Comparison of ENCODE assay signal across 21 cellular contexts in the genomic region with DNA sequence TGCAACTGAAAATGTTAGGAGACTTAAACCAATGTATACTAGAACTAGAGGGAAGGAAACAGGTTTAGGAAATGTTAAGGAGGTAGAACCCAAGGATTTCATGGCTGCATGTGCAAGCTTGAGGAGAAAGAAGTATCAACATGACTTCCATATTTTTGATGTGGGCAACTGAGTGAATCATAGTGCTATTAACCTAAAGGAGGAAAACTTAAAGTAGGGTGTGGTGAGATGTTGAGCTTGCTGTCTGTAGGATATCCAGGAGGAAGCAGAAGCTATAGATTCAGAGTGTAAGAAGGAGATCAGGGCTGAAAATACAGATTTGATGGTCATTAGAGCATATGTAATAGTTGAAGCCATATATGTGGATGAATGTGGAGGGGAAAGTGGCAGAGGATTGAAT. TPM values are rescaled to one million over a fixed set of nuclear protein-coding genes. Genes with fewer than 3 reads are reported as not detected.
DNase-seq lines count a peak whose midpoint lies in the region; ATAC-seq and TF ChIP-seq lines count a peak whose summit lies in the region.
"Had no signal": no experiment of that assay in that cellular context is flagged by ENCODE, and none has a peak within 500 bp of the region (broad histone marks: within the 10 kb centered on the region; RNA-seq: fewer than 3 reads in every experiment).

No MANE protein-coding gene starts in this region.

- H3K4me2 ChIP-seq in mammary epithelial cell (ENCODE audit: insufficient read depth, low read depth, low read length) = no peak overlapping the region

- no peak overlapping the region for H3K4me3 Mint-ChIP-seq in T-helper 1 cell treated with Interleukin-12 subunit alpha and Interleukin-12 subunit beta and Interleukin-4 antibody, amounts not matched to agents 30 μg/mL and 1 μg/mL, for 36 hours
- H3K4me3 Mint-ChIP-seq in stimulated activated naive CD8-positive, alpha-beta T cell treated with anti-CD3 and anti-CD28 coated beads, Interleukin-15, amount 100 ng/mL, for 72 hours = no peak overlapping the region
- H3K4me3 Mint-ChIP-seq: activated naive CD4-positive, alpha-beta T cell treated with anti-CD3 and anti-CD28 coated beads for 36 hours; endodermal cell; type B pancreatic cell had no signal

- TF ChIP-seq POLR2A in breast epithelium (IDR thresholded peaks at IDR 0.05) (no peak), spleen (IDR thresholded peaks at IDR 0.05) (no peak)

- dilution Hi-C loops in mammary epithelial cell (cut with HindIII; ENCODE audit: low sequenced_read_pairs) = no loop called here

- H3K9me3 Mint-ChIP-seq in T-helper 1 cell treated with Interleukin-12 subunit alpha and Interleukin-12 subunit beta and Interleukin-4 antibody, amounts not matched to agents 30 μg/mL and 1 μg/mL, for 36 hours = no peaks in the 10 kb centered on the region
- H3K9me3 Mint-ChIP-seq in stimulated activated naive CD8-positive, alpha-beta T cell treated with anti-CD3 and anti-CD28 coated beads, Interleukin-15, amount 100 ng/mL, for 72 hours = no peaks in the 10 kb centered on the region
- H3K9me3 Mint-ChIP-seq: activated naive CD4-positive, alpha-beta T cell treated with anti-CD3 and anti-CD28 coated beads for 36 hours; endodermal cell; type B pancreatic cell had no signal

- H3K4me1 Mint-ChIP-seq in T-helper 1 cell treated with Interleukin-12 subunit alpha and Interleukin-12 subunit beta and Interleukin-4 antibody, amounts not matched to agents 30 μg/mL and 1 μg/mL, for 36 hours (ENCODE audit: low read depth) = peaks cover 36% of the 10 kb centered on the region
- H3K4me1 Mint-ChIP-seq in stimulated activated naive CD8-positive, alpha-beta T cell treated with anti-CD3 and anti-CD28 coated beads, Interleukin-15, amount 100 ng/mL, for 72 hours = peaks cover 28% of the 10 kb centered on the region
- H3K4me1 Mint-ChIP-seq: endodermal cell had no signal

- H4K20me1 ChIP-seq in mammary epithelial cell (ENCODE audit: insufficient read depth, low read length) = no peaks in the 10 kb centered on the region

- H3K27ac Mint-ChIP-seq in T-helper 1 cell treated with Interleukin-12 subunit alpha and Interleukin-12 subunit beta and Interleukin-4 antibody, amounts not matched to agents 30 μg/mL and 1 μg/mL, for 36 hours = peak overlapping the region; percentile 49
- no peak overlapping the region for H3K27ac Mint-ChIP-seq in stimulated activated naive CD8-positive, alpha-beta T cell treated with anti-CD3 and anti-CD28 coated beads, Interleukin-15, amount 100 ng/mL, for 72 hours
- H3K27ac Mint-ChIP-seq: activated naive CD4-positive, alpha-beta T cell treated with anti-CD3 and anti-CD28 coated beads for 36 hours; endodermal cell; type B pancreatic cell had no signal

- CTCF ChIA-PET in mammary epithelial cell (lab: Charles Lee; ENCODE audit: low non-redundant PET) = no interaction called here

- no peak overlapping the region for H3K27ac ChIP-seq in mammary epithelial cell (ENCODE audit: insufficient read depth, low read depth, low read length)
- no peak overlapping the region for H3K27ac ChIP-seq in breast epithelium
- no peak overlapping the region for H3K27ac ChIP-seq in spleen
- H3K27ac ChIP-seq: colonic mucosa, left ventricle myocardium inferior had no signal

- H3K36me3 ChIP-seq in mammary epithelial cell (ENCODE audit: insufficient read depth, low read length) (peaks cover 31% of the 10 kb centered on the region), breast epithelium (no peaks in the 10 kb centered on the region), spleen (no peaks in the 10 kb centered on the region)
- H3K36me3 ChIP-seq: colonic mucosa, left ventricle myocardium inferior had no signal

- BruUV-seq in mammary epithelial cell (replicated peaks; lab: Mats Ljungman, UMichigan) = no TSS peak

- TF ChIP-seq CTCF in mammary epithelial cell (conservative IDR thresholded peaks at IDR 0.05 in 1 of 2, IDR thresholded peaks at IDR 0.05 in 1 of 2; ENCODE audit: extremely low read depth in 1 of 2, insufficient read depth in 1 of 2, low read depth in 1 of 2, low read length in 2 of 2) (no peak), breast epithelium (IDR thresholded peaks at IDR 0.05) (no peak), spleen (IDR thresholded peaks at IDR 0.05 in 8 of 11, conservative IDR thresholded peaks at IDR 0.05 in 3 of 11) (no peak)

- intact Hi-C loops in mammary epithelial cell (cut with micrococcal nuclease) (no loop called here), breast epithelium (cut with DNase I; ENCODE audit: low total_unique reads) (no loop called here), spleen (cut with DNase I; ENCODE audit: low total_unique reads) (no loop called here)

- in situ Hi-C loops in mammary epithelial cell (cut with MboI; ENCODE audit: low sequenced_read_pairs in 2 of 2) = no loop called here

- no peak overlapping the region for H3K9ac ChIP-seq in mammary epithelial cell (ENCODE audit: insufficient read depth, low read length)

- DNase-seq in mammary epithelial cell (no peak), breast epithelium (ENCODE audit: low spot score in 2 of 2) (no peak), spleen (no peak), iPS-NIHi7 (ENCODE audit: extremely low spot score) (no peak)
- no peak for DNase-seq in stimulated activated naive CD8-positive, alpha-beta T cell treated with anti-CD3 and anti-CD28 coated beads, Interleukin-15, amount 100 ng/mL, for 72 hours
- DNase-seq: activated CD4-positive, alpha-beta T cell treated with anti-CD3 and anti-CD28 coated beads for 4 hours; activated naive CD4-positive, alpha-beta T cell treated with anti-CD3 and anti-CD28 coated beads for 36 hours; colonic mucosa; COR-L47; endodermal cell; head of caudate nucleus; left ventricle myocardium inferior; NCI-H1436; NCI-H526; stimulated activated CD4-positive, alpha-beta T cell treated with anti-CD3 and anti-CD28 coated beads, Interleukin-4, amount 100 ng/mL, for 1 hour had no signal

- H3K79me2 ChIP-seq in mammary epithelial cell (ENCODE audit: insufficient read depth, low read length) = no peaks in the 10 kb centered on the region

- H3K4me3 ChIP-seq in mammary epithelial cell (replicated peaks in 1 of 3; ENCODE audit: insufficient read depth in 1 of 3, low read depth in 2 of 3, low read length in 3 of 3) (no peak overlapping the region), breast epithelium (no peak overlapping the region), spleen (no peak overlapping the region)
- H3K4me3 ChIP-seq: colonic mucosa, left ventricle myocardium inferior, skin epidermis had no signal

- H3K4me1 ChIP-seq in mammary epithelial cell (ENCODE audit: insufficient read depth, low read length) (peaks cover 2% of the 10 kb centered on the region), breast epithelium (no peaks in the 10 kb centered on the region), spleen (peaks cover 5 to 30% (median 16%) of the 10 kb centered on the region in 6 donors)
- H3K4me1 ChIP-seq: colonic mucosa had no signal

- H3K27me3 ChIP-seq in mammary epithelial cell (ENCODE audit: insufficient read depth, low read length) = no peaks in the 10 kb centered on the region
- H3K27me3 ChIP-seq in breast epithelium = no peaks in the 10 kb centered on the region
- no peaks in the 10 kb centered on the region for H3K27me3 ChIP-seq in spleen (replicated peaks in 1 of 7)
- H3K27me3 ChIP-seq: colonic mucosa had no signal

- peaks cover 20% of the 10 kb centered on the region for H3K36me3 Mint-ChIP-seq in T-helper 1 cell treated with Interleukin-12 subunit alpha and Interleukin-12 subunit beta and Interleukin-4 antibody, amounts not matched to agents 30 μg/mL and 1 μg/mL, for 36 hours (ENCODE audit: low read depth)

- H3K9me3 ChIP-seq in mammary epithelial cell (replicated peaks; ENCODE audit: insufficient read depth, low read length) (no peaks in the 10 kb centered on the region), breast epithelium (no peaks in the 10 kb centered on the region), spleen (no peaks in the 10 kb centered on the region)
- H3K9me3 ChIP-seq: colonic mucosa, left ventricle myocardium inferior had no signal

- ATAC-seq in esophagus mucosa (peak; percentile 43), GM19463 (IDR thresholded peaks at IDR 0.05; ENCODE audit: unreplicated experiment) (no peak)
- peak; percentile 39 for ATAC-seq in stimulated activated naive CD8-positive, alpha-beta T cell treated with anti-CD3 and anti-CD28 coated beads, Interleukin-15, amount 100 ng/mL, for 72 hours
- ATAC-seq: HepG2 had no signal

- peak overlapping the region; percentile 12 for H2AFZ ChIP-seq in mammary epithelial cell (ENCODE audit: low read depth, low read length)

- H3K27me3 Mint-ChIP-seq in T-helper 1 cell treated with Interleukin-12 subunit alpha and Interleukin-12 subunit beta and Interleukin-4 antibody, amounts not matched to agents 30 μg/mL and 1 μg/mL, for 36 hours (ENCODE audit: low read depth) = no peaks in the 10 kb centered on the region
- H3K27me3 Mint-ChIP-seq in stimulated activated naive CD8-positive, alpha-beta T cell treated with anti-CD3 and anti-CD28 coated beads, Interleukin-15, amount 100 ng/mL, for 72 hours = no peaks in the 10 kb centered on the region
- H3K27me3 Mint-ChIP-seq: type B pancreatic cell had no signal

RNA-seq across cellular contexts. Expression of a gene that starts 31.5 kb away (rescaled TPM):
- total RNA-seq in mammary epithelial cell = 10 to 100 TPM in 1 of 2 donors, 1 to 10 TPM in 1; 1.7 to 29.8 TPM
- polyA plus RNA-seq in mammary epithelial cell = 16.9 TPM
- 5.4 TPM for polyA minus RNA-seq in mammary epithelial cell
- under 1 TPM; 0.44 to 0.98 (median 0.96) TPM for total RNA-seq in breast epithelium
- 9.7 TPM for total RNA-seq in esophagus mucosa
- 1 to 10 TPM; 3.4 to 7.3 (median 4.4) TPM for total RNA-seq in spleen
- polyA plus RNA-seq in spleen = 1 to 10 TPM; 3.4 to 9.0 (median 4.4) TPM

RNA-seq across cellular contexts. Expression of a gene that starts 31.5 kb away (rescaled TPM):
- 10 to 100 TPM in 1 of 2 donors, 1 to 10 TPM in 1; 8.2 to 14.5 TPM for total RNA-seq in mammary epithelial cell
- 6.1 TPM for polyA plus RNA-seq in mammary epithelial cell
- polyA minus RNA-seq in mammary epithelial cell = 2.6 TPM
- 10 to 100 TPM in 1 of 3 donors, 1 to 10 TPM in 2; 4.0 to 11.3 (median 7.2) TPM for total RNA-seq in breast epithelium
- total RNA-seq in esophagus mucosa = 8.2 TPM
- total RNA-seq in spleen = 10 to 100 TPM; 12.5 to 30.8 (median 16.9) TPM
- polyA plus RNA-seq in spleen = 10 to 100 TPM in 2 of 3 donors, 1 to 10 TPM in 1; 9.1 to 11.8 (median 10.3) TPM

RNA-seq across cellular contexts. Expression of a gene that starts 52.7 kb away (rescaled TPM):
- total RNA-seq in mammary epithelial cell (10 to 100 TPM; 44.4 to 56.8 TPM), breast epithelium (100 to 1,000 TPM in 2 of 3 donors, 10 to 100 TPM in 1; 73.9 to 131 (median 102) TPM), esophagus mucosa (20.9 TPM), spleen (100 to 1,000 TPM; 142 to 361 (median 203) TPM)
- polyA plus RNA-seq in mammary epithelial cell (9.0 TPM), spleen (10 to 100 TPM; 14.7 to 15.5 (median 15.1) TPM)
- 18.8 TPM for polyA minus RNA-seq in mammary epithelial cell
